Comparison of ENCODE assay signal across 1 cellular context in the genomic region with DNA sequence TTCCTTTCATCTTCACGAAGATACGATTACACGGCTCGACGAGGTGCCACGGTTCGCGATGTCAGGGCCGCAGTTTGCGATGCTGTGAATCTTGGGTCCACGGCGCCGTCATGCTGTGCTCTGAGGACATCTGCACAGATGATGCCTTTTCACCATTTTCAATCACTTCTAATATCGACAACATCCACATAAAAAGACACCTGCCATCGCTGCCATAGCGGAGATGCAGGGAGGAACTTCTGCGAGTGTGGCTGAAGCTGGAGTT.
TF ChIP-seq lines count a peak whose summit lies in the region.

No MANE protein-coding gene starts in this region.

TF ChIP-seq in IMR-90, 13 proteins besides CTCF, POLR2A, EP300 and RAD21:
- TF ChIP-seq MAZ (IDR thresholded peaks at IDR 0.05; ENCODE audit: borderline replicate concordance, low read depth, low read length): no peak
- TF ChIP-seq RFX5 (IDR thresholded peaks at IDR 0.05; ENCODE audit: low read depth, low read length): no peak
- no peak for TF ChIP-seq FOS (IDR thresholded peaks at IDR 0.05; ENCODE audit: low read depth, low read length)
- TF ChIP-seq BHLHE40 (IDR thresholded peaks at IDR 0.05; ENCODE audit: low read depth, low read length): no peak
- no peak for TF ChIP-seq MAFK (IDR thresholded peaks at IDR 0.05; ENCODE audit: low read depth, low read length)
- TF ChIP-seq MXI1 (IDR thresholded peaks at IDR 0.05; ENCODE audit: borderline replicate concordance, low read depth, low read length): no peak
- no peak for TF ChIP-seq CEBPB (IDR thresholded peaks at IDR 0.05; ENCODE audit: low read depth, low read length)
- TF ChIP-seq NFE2L2 (IDR thresholded peaks at IDR 0.05; ENCODE audit: low read depth, low read length): no peak
- no peak for TF ChIP-seq SMC3 (IDR thresholded peaks at IDR 0.05; ENCODE audit: low read depth, low read length)
- no peak for TF ChIP-seq RCOR1 (IDR thresholded peaks at IDR 0.05; ENCODE audit: insufficient replicate concordance, low read length)
